In genomic region chr9:107176701-107177100, GRCh38 we compare ENCODE assay signal across 14 cellular contexts.
DNase-seq lines count a peak whose midpoint lies in the region; ATAC-seq and TF ChIP-seq lines count a peak whose summit lies in the region.
"Had no signal": no experiment of that assay in that cellular context is flagged by ENCODE, and none has a peak within 500 bp of the region (broad histone marks: within the 10 kb centered on the region; RNA-seq: fewer than 3 reads in every experiment).

No MANE protein-coding gene starts in this region.

- WGBS in trophoblast cell (ENCODE audit: extremely low coverage, insufficient coverage, insufficient read length): no CpG with 5 or more reads among the region's 5 CpGs

- no peak overlapping the region for H3K18ac ChIP-seq in trophoblast cell (ENCODE audit: low read length)

- no peak overlapping the region for H2AFZ ChIP-seq in trophoblast cell (ENCODE audit: insufficient read depth, low read length, poor library complexity)

- H4K8ac ChIP-seq in trophoblast cell (ENCODE audit: low read depth, low read length): no peak overlapping the region

- H3K4me3 ChIP-seq in fibroblast of villous mesenchyme (ENCODE audit: low read depth, low read length) (no peak overlapping the region), trophoblast cell (ENCODE audit: low read depth, low read length) (no peak overlapping the region)
- H3K4me3 ChIP-seq: lower lobe of right lung, upper lobe of right lung had no signal

- H3K27ac Mint-ChIP-seq in activated naive CD4-positive, alpha-beta T cell treated with anti-CD3 and anti-CD28 coated beads, Interleukin-2, amount 10 ng/mL, durations not matched to agents 7 days and 5 days: no peak overlapping the region

- no peak overlapping the region for H2BK120ac ChIP-seq in trophoblast cell (ENCODE audit: insufficient read depth, low read length, poor library complexity)

- no peak for ATAC-seq in HG03469 (IDR thresholded peaks at IDR 0.05; ENCODE audit: unreplicated experiment)
- ATAC-seq: lower lobe of right lung, upper lobe of right lung had no signal

- H3K4me1 ChIP-seq in trophoblast cell (ENCODE audit: control insufficient read depth in 1 of 2, insufficient read depth in 2 of 2, low read length in 2 of 2): peaks cover 18 to 24% of the 10 kb centered on the region in 2 experiments
- H3K4me1 ChIP-seq: lower lobe of right lung had no signal

- no peaks in the 10 kb centered on the region for H3K27me3 ChIP-seq in trophoblast cell (ENCODE audit: insufficient read depth, low read length)
- H3K27me3 ChIP-seq: upper lobe of right lung had no signal

- H2BK12ac ChIP-seq in trophoblast cell (ENCODE audit: low read length): no peak overlapping the region

- no peak overlapping the region for H3K4ac ChIP-seq in trophoblast cell (ENCODE audit: low read depth, low read length)

- H3K79me1 ChIP-seq in trophoblast cell (ENCODE audit: low read length): peaks cover 18% of the 10 kb centered on the region

- no peak for TF ChIP-seq CTCF in fibroblast of villous mesenchyme (IDR thresholded peaks at IDR 0.05; ENCODE audit: insufficient read depth, low read depth, low read length)

- no peak overlapping the region for H4K12ac ChIP-seq in trophoblast cell (ENCODE audit: low read depth, low read length)

- no peak overlapping the region for H3K4me3 Mint-ChIP-seq in activated naive CD4-positive, alpha-beta T cell treated with anti-CD3 and anti-CD28 coated beads, Interleukin-2, amount 10 ng/mL, durations not matched to agents 7 days and 5 days
- H3K4me3 Mint-ChIP-seq: CD4-positive, CD25-positive, alpha-beta regulatory T cell had no signal

- CTCF ChIA-PET in activated naive CD4-positive, alpha-beta T cell treated with anti-CD3 and anti-CD28 coated beads, Interleukin-2, amount 10 ng/mL, durations not matched to agents 7 days and 5 days (lab: Charles Lee): interaction anchor here (1.0 kb wide), 1 partner anchor 39 kb away, joined by 3 read pairs; no protein-coding TSS in a partner anchor

- no peak overlapping the region for H4K91ac ChIP-seq in trophoblast cell (ENCODE audit: low read depth, low read length)

- no peak overlapping the region for H3K9ac ChIP-seq in trophoblast cell (ENCODE audit: low read length)

- no peaks in the 10 kb centered on the region for H3K79me2 ChIP-seq in trophoblast cell (ENCODE audit: control insufficient read depth, insufficient read depth, low read length, poor library complexity)

- no peak overlapping the region for H3K14ac ChIP-seq in trophoblast cell (ENCODE audit: low read length)

- peaks cover 6% of the 10 kb centered on the region for H3K4me1 Mint-ChIP-seq in activated naive CD4-positive, alpha-beta T cell treated with anti-CD3 and anti-CD28 coated beads, Interleukin-2, amount 10 ng/mL, durations not matched to agents 7 days and 5 days
- H3K4me1 Mint-ChIP-seq: CD4-positive, CD25-positive, alpha-beta regulatory T cell had no signal

- H3K9me3 ChIP-seq in trophoblast cell (ENCODE audit: insufficient read depth, low read depth, low read length): no peaks in the 10 kb centered on the region
- H3K9me3 ChIP-seq: lower lobe of right lung, upper lobe of right lung had no signal

- DNase-seq in D341Med (ENCODE audit: low spot score) (peak; percentile 72), NCI-H524 (lab: John Stamatoyannopoulos, UW) (peak; percentile 72 to 92), fibroblast of villous mesenchyme (ENCODE audit: low read depth) (peak; percentile 53), trophoblast cell (no peak), COR-L47 (lab: John Stamatoyannopoulos, UW) (no peak)
- DNase-seq in stimulated activated CD4-positive, alpha-beta T cell treated with anti-CD3 and anti-CD28 coated beads, Interleukin-2, amount 100 ng/mL, for 24 hours: no peak
- no peak for DNase-seq in activated naive CD4-positive, alpha-beta T cell treated with anti-CD3 and anti-CD28 coated beads, Interleukin-2, amount 10 ng/mL, durations not matched to agents 7 days and 5 days
- DNase-seq: activated effector memory CD4-positive, alpha-beta T cell treated with Interleukin-2 at 50 U/mL for 16 hours; CD4-positive, CD25-positive, alpha-beta regulatory T cell; cerebellar nuclear complex; foreskin melanocyte; lower lobe of right lung; upper lobe of right lung had no signal

- no peaks in the 10 kb centered on the region for H3K9me3 Mint-ChIP-seq in activated naive CD4-positive, alpha-beta T cell treated with anti-CD3 and anti-CD28 coated beads, Interleukin-2, amount 10 ng/mL, durations not matched to agents 7 days and 5 days

- no peak overlapping the region for H2BK5ac ChIP-seq in trophoblast cell (ENCODE audit: low read depth, low read length, poor library complexity)

- peaks cover 4% of the 10 kb centered on the region for H3K27me3 Mint-ChIP-seq in activated naive CD4-positive, alpha-beta T cell treated with anti-CD3 and anti-CD28 coated beads, Interleukin-2, amount 10 ng/mL, durations not matched to agents 7 days and 5 days

- H3K27ac ChIP-seq in trophoblast cell (ENCODE audit: low read depth, low read length): peak overlapping the region; percentile 14
- H3K27ac ChIP-seq: lower lobe of right lung, upper lobe of right lung had no signal

- H3K36me3 Mint-ChIP-seq in activated naive CD4-positive, alpha-beta T cell treated with anti-CD3 and anti-CD28 coated beads, Interleukin-2, amount 10 ng/mL, durations not matched to agents 7 days and 5 days: no peaks in the 10 kb centered on the region
- H3K36me3 Mint-ChIP-seq: CD4-positive, CD25-positive, alpha-beta regulatory T cell had no signal

- no peaks in the 10 kb centered on the region for H3K36me3 ChIP-seq in trophoblast cell (ENCODE audit: control insufficient read depth in 1 of 2, insufficient read depth in 2 of 2, low read length in 2 of 2)
- H3K36me3 ChIP-seq: lower lobe of right lung, upper lobe of right lung had no signal

- no peak overlapping the region for H2AK5ac ChIP-seq in trophoblast cell (ENCODE audit: low read length)

- H3K23ac ChIP-seq in trophoblast cell (ENCODE audit: low read length): no peak overlapping the region

- peak overlapping the region; percentile 6 for H3K4me2 ChIP-seq in trophoblast cell (ENCODE audit: low read length)

Comparison
In these comparisons a context has a peak if more than half of its experiments do, and no peak if none do; other contexts are left out.
1. DNase-seq: peak in D341Med (single experiment), NCI-H524 (2 of 2) and fibroblast of villous mesenchyme (single experiment); none in trophoblast cell (0 of 2), stimulated activated CD4-positive, alpha-beta T cell treated with anti-CD3 and anti-CD28 coated beads, Interleukin-2, amount 100 ng/mL, for 24 hours (0 of 2), COR-L47 (single experiment) and activated naive CD4-positive, alpha-beta T cell treated with anti-CD3 and anti-CD28 coated beads, Interleukin-2, amount 10 ng/mL, durations not matched to agents 7 days and 5 days (single experiment).